ENCODE assay signal across 8 cellular contexts in genomic region chrX:55716937-55717336, GRCh38. TPM values are rescaled to one million over a fixed set of nuclear protein-coding genes. Genes with fewer than 3 reads are reported as not detected.
DNase-seq lines count a peak whose midpoint lies in the region; ATAC-seq and TF ChIP-seq lines count a peak whose summit lies in the region.

No MANE protein-coding gene starts in this region.

- H3K9me3 ChIP-seq in ascending aorta (no peaks in the 10 kb centered on the region), upper lobe of left lung (no peaks in the 10 kb centered on the region)

- TF ChIP-seq CTCF in ascending aorta (IDR thresholded peaks at IDR 0.05) (no peak), upper lobe of left lung (IDR thresholded peaks at IDR 0.05) (no peak)

- peak overlapping the region; percentile 61 to 73 for H3K27ac ChIP-seq in ascending aorta
- H3K27ac ChIP-seq in upper lobe of left lung: peak overlapping the region; percentile 86 to 88 (median 86)

- DNase-seq in activated naive CD4-positive, alpha-beta T cell treated with anti-CD3 and anti-CD28 coated beads, Interleukin-2, amount 10 ng/mL, durations not matched to agents 7 days and 5 days: no peak
- DNase-seq in activated naive CD4-positive, alpha-beta T cell treated with anti-CD3 and anti-CD28 coated beads, Interleukin-2, amount 50 U/mL, for 16 hours: no peak
- DNase-seq in ascending aorta (ENCODE audit: low spot score in 2 of 2) (no peak), medulla oblongata (ENCODE audit: extremely low spot score) (peak; percentile 1), upper lobe of left lung (no peak), T1000 (lab: John Stamatoyannopoulos, UW) (no peak), SK-N-DZ (ENCODE audit: low spot score) (no peak), iPS-NIHi7 (ENCODE audit: extremely low spot score) (no peak)

- H3K27ac Mint-ChIP-seq in activated naive CD4-positive, alpha-beta T cell treated with anti-CD3 and anti-CD28 coated beads, Interleukin-2, amount 10 ng/mL, durations not matched to agents 7 days and 5 days: peak overlapping the region; percentile 95

- H3K9me3 Mint-ChIP-seq in activated naive CD4-positive, alpha-beta T cell treated with anti-CD3 and anti-CD28 coated beads, Interleukin-2, amount 10 ng/mL, durations not matched to agents 7 days and 5 days: peaks cover 5% of the 10 kb centered on the region

- H3K36me3 ChIP-seq in ascending aorta: peaks cover 0 to 3% of the 10 kb centered on the region in 2 donors
- H3K36me3 ChIP-seq in upper lobe of left lung: peaks cover 0 to 4% (median 0%) of the 10 kb centered on the region in 4 donors

- no peak for TF ChIP-seq POLR2A in upper lobe of left lung (IDR thresholded peaks at IDR 0.05)

- H3K4me1 ChIP-seq in ascending aorta: peaks cover 0 to 4% of the 10 kb centered on the region in 2 donors
- peaks cover 0 to 12% (median 2%) of the 10 kb centered on the region in 4 donors for H3K4me1 ChIP-seq in upper lobe of left lung

- H3K36me3 Mint-ChIP-seq in activated naive CD4-positive, alpha-beta T cell treated with anti-CD3 and anti-CD28 coated beads, Interleukin-2, amount 10 ng/mL, durations not matched to agents 7 days and 5 days: peaks cover 10% of the 10 kb centered on the region

- CTCF ChIA-PET in activated naive CD4-positive, alpha-beta T cell treated with anti-CD3 and anti-CD28 coated beads, Interleukin-2, amount 10 ng/mL, durations not matched to agents 7 days and 5 days (lab: Charles Lee): interaction anchor here (1.4 to 1.6 kb wide), 2 partner anchors 190 to 191 kb away, joined by 3 to 5 read pairs; no protein-coding TSS in a partner anchor

- peaks cover 28% of the 10 kb centered on the region for H3K4me1 Mint-ChIP-seq in activated naive CD4-positive, alpha-beta T cell treated with anti-CD3 and anti-CD28 coated beads, Interleukin-2, amount 10 ng/mL, durations not matched to agents 7 days and 5 days

- intact Hi-C loops in ascending aorta (cut with DNase I): loop anchor here (5.0 to 10.0 kb wide), 4 partner anchors 518 to 1878 kb away; partner anchors contain the start of genes KLF8 and ZXDB

- H3K27me3 ChIP-seq in ascending aorta (no peaks in the 10 kb centered on the region), upper lobe of left lung (no peaks in the 10 kb centered on the region)

- peak overlapping the region in 1 of 2 donors; percentile 81 for H3K4me3 ChIP-seq in ascending aorta
- peak overlapping the region in 3 of 4 donors; percentile 52 to 78 (median 65) for H3K4me3 ChIP-seq in upper lobe of left lung

- ATAC-seq in upper lobe of left lung (ENCODE audit: low FRiP score in 2 of 2): no peak

- peak overlapping the region; percentile 91 for H3K4me3 Mint-ChIP-seq in activated naive CD4-positive, alpha-beta T cell treated with anti-CD3 and anti-CD28 coated beads, Interleukin-2, amount 10 ng/mL, durations not matched to agents 7 days and 5 days

- H3K27me3 Mint-ChIP-seq in activated naive CD4-positive, alpha-beta T cell treated with anti-CD3 and anti-CD28 coated beads, Interleukin-2, amount 10 ng/mL, durations not matched to agents 7 days and 5 days: no peaks in the 10 kb centered on the region

- WGBS in upper lobe of left lung, 2 donors: 38 to 64% methylated on average over 3 of the region's 3 CpGs

- TF ChIP-seq EP300 in upper lobe of left lung (IDR thresholded peaks at IDR 0.05): no peak

RNA-seq across cellular contexts. Expression of gene RRAGB, which starts 0.6 kb away (rescaled TPM):
- total RNA-seq in ascending aorta (9.9 TPM), upper lobe of left lung (10 to 100 TPM; 13.7 to 50.3 (median 27.6) TPM)
- polyA plus RNA-seq in SK-N-DZ (2014; cell fraction: cytosol; rRNA removed): 10.7 and 11.7 TPM in 2 replicates
- polyA plus RNA-seq in SK-N-DZ (2014; cell fraction: nucleus; rRNA removed): 37.8 and 63.9 TPM in 2 replicates
